ENCODE assay signal across 12 cellular contexts in the genomic region with DNA sequence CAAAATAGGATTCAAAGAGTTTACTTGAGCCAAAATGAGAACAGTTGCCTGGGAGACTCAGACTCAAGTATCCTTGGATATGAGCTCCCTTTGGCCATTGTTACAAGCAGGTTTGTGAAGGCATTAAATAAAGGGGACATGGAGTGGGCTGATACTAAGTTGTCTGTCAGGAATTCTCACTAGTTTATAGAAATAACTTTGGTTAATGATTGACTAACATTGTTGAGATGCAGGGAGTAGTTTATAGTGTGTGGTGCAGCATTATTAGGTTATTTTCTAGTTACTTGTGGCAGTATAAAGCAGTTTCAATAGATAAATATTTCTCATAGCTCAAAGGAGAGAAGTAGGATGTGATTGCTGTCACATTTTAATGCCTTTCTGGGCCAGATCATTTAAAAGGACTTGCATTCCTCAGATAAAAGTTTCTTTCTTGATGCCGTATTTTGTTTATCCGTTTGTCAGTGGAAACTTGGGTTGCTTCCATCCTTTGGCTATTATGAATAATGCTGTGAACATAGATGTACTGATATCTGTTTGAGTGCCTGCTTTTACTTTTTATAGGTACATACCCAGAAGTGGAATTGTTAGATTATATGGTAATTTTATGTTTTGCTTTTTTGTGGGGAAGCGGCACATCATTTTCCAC. TPM values are rescaled to one million over a fixed set of nuclear protein-coding genes. Genes with fewer than 3 reads are reported as not detected.
A peak's percentile ranks its signal among the peaks of the same experiment; 100 is the strongest.
DNase-seq lines count a peak whose midpoint lies in the region; ATAC-seq and TF ChIP-seq lines count a peak whose summit lies in the region.
"Had no signal": no experiment of that assay in that cellular context is flagged by ENCODE, and none has a peak within 500 bp of the region (broad histone marks: within the 10 kb centered on the region; RNA-seq: fewer than 3 reads in every experiment).

No MANE protein-coding gene starts in this region.

- peaks cover 13% of the 10 kb centered on the region for H3K4me1 Mint-ChIP-seq in progenitor cell of endocrine pancreas (ENCODE audit: low read depth)

- peaks cover 11% of the 10 kb centered on the region for H3K9me3 Mint-ChIP-seq in progenitor cell of endocrine pancreas (ENCODE audit: low read depth)
- H3K9me3 Mint-ChIP-seq: activated naive CD4-positive, alpha-beta T cell treated with anti-CD3 and anti-CD28 coated beads, Interleukin-2, amount 50 U/mL, for 72 hours had no signal

- H3K36me3 Mint-ChIP-seq in progenitor cell of endocrine pancreas (ENCODE audit: insufficient read depth): peaks cover 12% of the 10 kb centered on the region

- TF ChIP-seq CTCF in adrenal gland (IDR thresholded peaks at IDR 0.05) (no peak), progenitor cell of endocrine pancreas (IDR thresholded peaks at IDR 0.05; ENCODE audit: unreplicated experiment) (no peak), stomach (IDR thresholded peaks at IDR 0.05) (no peak)

- H3K27ac ChIP-seq in adrenal gland (peak overlapping the region in 4 of 5 donors; percentile 9 to 74 (median 49)), stomach (no peak overlapping the region)

- peak overlapping the region in 1 of 4 donors; percentile 2 for H3K4me3 ChIP-seq in adrenal gland
- no peak overlapping the region for H3K4me3 ChIP-seq in stomach

- no peak overlapping the region for H3K4me3 Mint-ChIP-seq in progenitor cell of endocrine pancreas (ENCODE audit: low read depth)
- H3K4me3 Mint-ChIP-seq: CD4-positive, CD25-positive, alpha-beta regulatory T cell had no signal

- H3K36me3 ChIP-seq in adrenal gland (replicated peaks in 1 of 2): no peaks in the 10 kb centered on the region
- no peaks in the 10 kb centered on the region for H3K36me3 ChIP-seq in stomach

- WGBS in adrenal gland, 4 donors: 36 to 44% (median 41%) methylated on average over 3 of the region's 3 CpGs
- 40 to 49% (median 45%) methylated on average over 3 of the region's 3 CpGs for WGBS in stomach, 5 donors

- H3K9me3 ChIP-seq in adrenal gland (replicated peaks in 1 of 3) (no peaks in the 10 kb centered on the region), stomach (no peaks in the 10 kb centered on the region)

- H3K27me3 ChIP-seq in adrenal gland (no peaks in the 10 kb centered on the region), stomach (no peaks in the 10 kb centered on the region)

- peak overlapping the region; percentile 3 for H3K27ac Mint-ChIP-seq in progenitor cell of endocrine pancreas
- H3K27ac Mint-ChIP-seq: activated naive CD4-positive, alpha-beta T cell treated with anti-CD3 and anti-CD28 coated beads, Interleukin-2, amount 50 U/mL, for 72 hours; CD4-positive, CD25-positive, alpha-beta regulatory T cell had no signal

- no peak for TF ChIP-seq EP300 in stomach (IDR thresholded peaks at IDR 0.05)

- H3K27me3 Mint-ChIP-seq in progenitor cell of endocrine pancreas: no peaks in the 10 kb centered on the region
- H3K27me3 Mint-ChIP-seq: CD4-positive, CD25-positive, alpha-beta regulatory T cell had no signal

- DNase-seq in EH (ENCODE audit: low read depth) (peak; percentile 71), adrenal gland (peak in 3 of 7 donors; percentile 30 to 39 (median 37)), globus pallidus (ENCODE audit: low spot score) (peak; percentile 20), progenitor cell of endocrine pancreas (ENCODE audit: low spot score, unreplicated experiment) (no peak), COLO829 (ENCODE audit: low spot score) (no peak), stomach (no peak), HCEC 1CT (no peak)
- DNase-seq: CD4-positive, CD25-positive, alpha-beta regulatory T cell; NCI-H1436 treated with DMSO at 0.1 percent for 48 hours; NCI-H69 had no signal

- intact Hi-C loops in adrenal gland (cut with DNase I) (no loop called here), stomach (cut with DNase I; ENCODE audit: low total_unique reads) (no loop called here)

- TF ChIP-seq POLR2A in adrenal gland (IDR thresholded peaks at IDR 0.05) (no peak), stomach (IDR thresholded peaks at IDR 0.05) (no peak)

- H3K4me1 ChIP-seq in adrenal gland (replicated peaks in 1 of 2): peaks cover 6 to 16% of the 10 kb centered on the region in 2 donors
- peaks cover 9 to 55% (median 27%) of the 10 kb centered on the region in 4 donors for H3K4me1 ChIP-seq in stomach

- ATAC-seq in GM21360 (IDR thresholded peaks at IDR 0.05; ENCODE audit: unreplicated experiment): no peak
- ATAC-seq: activated naive CD4-positive, alpha-beta T cell treated with anti-CD3 and anti-CD28 coated beads, Interleukin-2, amount 50 U/mL, for 72 hours had no signal

RNA-seq across cellular contexts. Expression of gene AP3S1, which starts 9.2 kb away (rescaled TPM):
- total RNA-seq in adrenal gland (100 to 1,000 TPM in 1 of 8 donors, 10 to 100 TPM in 7; 53.9 to 127 (median 72.9) TPM), progenitor cell of endocrine pancreas (60.8 and 65.3 TPM in 2 replicates), stomach (10 to 100 TPM in 4 of 5 donors, 1 to 10 TPM in 1; 6.4 to 81.9 (median 19.8) TPM)
- polyA plus RNA-seq in adrenal gland (100 to 1,000 TPM in 1 of 3 donors, 10 to 100 TPM in 2; 38.7 to 121 (median 44.7) TPM), stomach (100 to 1,000 TPM in 1 of 3 donors, 10 to 100 TPM in 2; 49.5 to 107 (median 97.6) TPM)

RNA-seq across cellular contexts. Expression of gene ATG12, which starts 9.5 kb away (rescaled TPM):
- total RNA-seq in adrenal gland (10 to 100 TPM; 23.7 to 49.3 (median 41.1) TPM), progenitor cell of endocrine pancreas (46.7 and 53.9 TPM in 2 replicates), stomach (10 to 100 TPM; 15.2 to 73.3 (median 44.5) TPM)
- polyA plus RNA-seq in adrenal gland (10 to 100 TPM; 27.8 to 53.1 (median 33.4) TPM), stomach (10 to 100 TPM; 21.0 to 46.7 (median 30.3) TPM)

RNA-seq across cellular contexts. Expression of gene CDO1, which starts 34.4 kb away (rescaled TPM):
- total RNA-seq in adrenal gland: 10 to 100 TPM in 6 of 8 donors, 1 to 10 TPM in 2; 8.3 to 87.3 (median 19.9) TPM
- polyA plus RNA-seq in adrenal gland: 10 to 100 TPM in 2 of 3 donors, 1 to 10 TPM in 1; 7.5 to 28.5 (median 14.0) TPM
- total RNA-seq in progenitor cell of endocrine pancreas: 24.6 and 25.1 TPM in 2 replicates
- total RNA-seq in stomach: 1 to 10 TPM in 1 of 5 donors, not detected in 4; 6.1 TPM
- polyA plus RNA-seq in stomach: 1 to 10 TPM; 1.0 to 8.6 (median 1.8) TPM

Comparison
In these comparisons a context has a peak if more than half of its experiments do, and no peak if none do; other contexts are left out.
1. DNase-seq: peak in EH (single experiment) and globus pallidus (single experiment); none in progenitor cell of endocrine pancreas (single experiment), COLO829 (single experiment), stomach (single experiment) and HCEC 1CT (single experiment).
2. H3K27ac ChIP-seq: peak in adrenal gland (4 of 5); none in stomach (0 of 5).